ENCODE assay signal across 23 cellular contexts in the genomic region with DNA sequence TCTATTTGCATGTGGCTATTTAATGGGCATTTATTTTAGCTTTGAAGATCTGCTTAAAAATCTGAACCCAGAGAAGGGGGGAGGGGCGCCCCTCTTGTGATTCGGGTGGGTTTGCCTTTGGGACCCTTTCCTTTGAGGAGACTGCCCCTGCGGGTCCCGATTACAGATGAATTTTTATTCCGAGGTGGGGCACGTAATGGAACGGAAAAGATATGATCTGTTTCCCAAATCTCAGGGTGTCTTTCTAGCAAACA. TPM values are rescaled to one million over a fixed set of nuclear protein-coding genes. Genes with fewer than 3 reads are reported as not detected.
A peak's percentile ranks its signal among the peaks of the same experiment; 100 is the strongest.
DNase-seq lines count a peak whose midpoint lies in the region; FAIRE-seq and TF ChIP-seq lines count a peak whose summit lies in the region.
"Had no signal": no experiment of that assay in that cellular context is flagged by ENCODE, and none has a peak within 500 bp of the region (broad histone marks: within the 10 kb centered on the region; RNA-seq: fewer than 3 reads in every experiment).

No MANE protein-coding gene starts in this region.

- no peaks in the 10 kb centered on the region for H3F3A ChIP-seq in MM.1S (ENCODE audit: insufficient read depth, low read length)
- peaks cover 60% of the 10 kb centered on the region for H3F3A ChIP-seq in neural progenitor cell (ENCODE audit: low read depth)

- H3K9me3 ChIP-seq in MM.1S (replicated peaks; ENCODE audit: insufficient read depth, low read length) (no peaks in the 10 kb centered on the region), neural progenitor cell (ENCODE audit: low read depth) (no peaks in the 10 kb centered on the region)
- H3K9me3 ChIP-seq: gastrocnemius medialis, right lobe of liver, transverse colon had no signal

- no peaks in the 10 kb centered on the region for H3K9me2 ChIP-seq in MM.1S (replicated peaks; ENCODE audit: insufficient read depth, low read length)

- no peaks in the 10 kb centered on the region for H3K36me3 ChIP-seq in MM.1S (replicated peaks; ENCODE audit: insufficient read depth, low read length)
- H3K36me3 ChIP-seq in neural progenitor cell: no peaks in the 10 kb centered on the region
- H3K36me3 ChIP-seq: gastrocnemius medialis, right lobe of liver, transverse colon had no signal

- no peak for FAIRE-seq in D721Med (lab: Jason Lieb, UNC)
- FAIRE-seq: A204.1 had no signal

- H3K4me1 ChIP-seq in MM.1S (ENCODE audit: low read length): no peaks in the 10 kb centered on the region
- H3K4me1 ChIP-seq in neural progenitor cell: peaks cover 24% of the 10 kb centered on the region

- H3K9ac ChIP-seq in MM.1S (ENCODE audit: low read length) (no peak overlapping the region), neural progenitor cell (no peak overlapping the region)

- H3K4me1 Mint-ChIP-seq in activated CD4-positive, alpha-beta T cell treated with anti-CD3 and anti-CD28 coated beads, Interleukin-2, amount 10 ng/mL, durations not matched to agents 24 days and 14 days: peaks cover 4% of the 10 kb centered on the region
- peaks cover 36% of the 10 kb centered on the region for H3K4me1 Mint-ChIP-seq in neural progenitor cell

- H3K9me3 Mint-ChIP-seq in activated CD4-positive, alpha-beta T cell treated with anti-CD3 and anti-CD28 coated beads, Interleukin-2, amount 10 ng/mL, durations not matched to agents 24 days and 14 days: peaks cover 22% of the 10 kb centered on the region
- peaks cover 2% of the 10 kb centered on the region for H3K9me3 Mint-ChIP-seq in neural progenitor cell

- peak overlapping the region; percentile 73; the same call in 1 of the 2 replicates for H2AFZ ChIP-seq in MM.1S (ENCODE audit: low read length)
- no peak overlapping the region for H2AFZ ChIP-seq in neural progenitor cell (replicated peaks)

- TF ChIP-seq CTCF in MM.1S (IDR thresholded peaks at IDR 0.05; ENCODE audit: low read length): no peak
- no peak for TF ChIP-seq CTCF in coronary artery (IDR thresholded peaks at IDR 0.05)
- no peak for TF ChIP-seq CTCF in neural progenitor cell (IDR thresholded peaks at IDR 0.05)
- no peak for TF ChIP-seq CTCF in D721Med (IDR thresholded peaks at IDR 0.05; ENCODE audit: insufficient read depth, missing control alignments)

- H3K4me2 ChIP-seq in MM.1S (ENCODE audit: low read depth, low read length) (peak overlapping the region; percentile 45; the same call in 1 of the 2 replicates), neural progenitor cell (peak overlapping the region; percentile 63)

- H3K27me3 ChIP-seq in MM.1S (replicated peaks; ENCODE audit: insufficient read depth, low read length): no peaks in the 10 kb centered on the region
- H3K27me3 ChIP-seq in neural progenitor cell: peaks cover 98% of the 10 kb centered on the region

- peak overlapping the region; percentile 15 for H3K27ac Mint-ChIP-seq in activated CD4-positive, alpha-beta T cell treated with anti-CD3 and anti-CD28 coated beads, Interleukin-2, amount 10 ng/mL, durations not matched to agents 24 days and 14 days
- no peak overlapping the region for H3K27ac Mint-ChIP-seq in neural progenitor cell
- H3K27ac Mint-ChIP-seq: immature natural killer cell had no signal

- H3K27ac ChIP-seq in MM.1S (ENCODE audit: low read length): no peak overlapping the region
- H3K27ac ChIP-seq in coronary artery: no peak overlapping the region
- H3K27ac ChIP-seq in neural progenitor cell: no peak overlapping the region
- H3K27ac ChIP-seq: gastrocnemius medialis, right lobe of liver, transverse colon had no signal

- H3K27me3 Mint-ChIP-seq in activated CD4-positive, alpha-beta T cell treated with anti-CD3 and anti-CD28 coated beads, Interleukin-2, amount 10 ng/mL, durations not matched to agents 24 days and 14 days: peaks cover 81% of the 10 kb centered on the region
- H3K27me3 Mint-ChIP-seq in neural progenitor cell (ENCODE audit: insufficient read depth, low read depth): peaks cover 85% of the 10 kb centered on the region

- H3K4me3 ChIP-seq in MM.1S (ENCODE audit: low read length) (peak overlapping the region; percentile 58), coronary artery (peak overlapping the region; percentile 12), neural progenitor cell (peak overlapping the region; percentile 29)
- H3K4me3 ChIP-seq: right lobe of liver had no signal

- H3K4me3 Mint-ChIP-seq in activated CD4-positive, alpha-beta T cell treated with anti-CD3 and anti-CD28 coated beads, Interleukin-2, amount 10 ng/mL, durations not matched to agents 24 days and 14 days: no peak overlapping the region
- H3K4me3 Mint-ChIP-seq in neural progenitor cell: peak overlapping the region; percentile 44
- H3K4me3 Mint-ChIP-seq: activated naive CD8-positive, alpha-beta T cell had no signal

- intact Hi-C loops in activated CD4-positive, alpha-beta T cell treated with anti-CD3 and anti-CD28 coated beads, Interleukin-2, amount 10 ng/mL, durations not matched to agents 24 days and 14 days (cut with micrococcal nuclease): loop anchor here (2.0 to 10.0 kb wide), 2 partner anchors 41 to 501 kb away; a partner anchor contains a TSS

- no peaks in the 10 kb centered on the region for H4K20me1 ChIP-seq in MM.1S (ENCODE audit: insufficient read depth, low read length)
- H4K20me1 ChIP-seq in neural progenitor cell (ENCODE audit: low read depth): peaks cover 73% of the 10 kb centered on the region

- DNase-seq in activated CD4-positive, alpha-beta T cell treated with anti-CD3 and anti-CD28 coated beads, Interleukin-2, amount 10 ng/mL, durations not matched to agents 24 days and 14 days: no peak
- no peak for DNase-seq in activated CD4-positive, alpha-beta T cell treated with anti-CD3 and anti-CD28 coated beads, Interleukin-2, amount 50 U/mL, for 48 hours
- DNase-seq in MM.1S (no peak), coronary artery (ENCODE audit: low spot score) (no peak), neural progenitor cell (ENCODE audit: low spot score) (no peak), D721Med (ENCODE audit: insufficient read length, low spot score) (no peak), RKO (ENCODE audit: low spot score) (no peak)
- no peak for DNase-seq in stimulated activated CD4-positive, alpha-beta T cell treated with anti-CD3 and anti-CD28 coated beads, Interleukin-4, amount 100 ng/mL, for 1 hour
- DNase-seq: activated CD8-positive, alpha-beta memory T cell treated with anti-CD3 and anti-CD28 coated beads, Interleukin-2, amount 50 U/mL, for 4 hours; caudate nucleus; CD4-positive, alpha-beta memory T cell; gastrocnemius medialis; GOT3; immature natural killer cell; mesendoderm; NCI-H1930; NCI-H446 treated with DMSO at 0.1 percent for 48 hours; right lobe of liver; stimulated activated CD4-positive, alpha-beta T cell treated with anti-CD3 and anti-CD28 coated beads, Interleukin-2, amount 100 ng/mL, for 24 hours; stimulated activated CD8-positive, alpha-beta memory T cell treated with anti-CD3 and anti-CD28 coated beads, Interleukin-4, amount 100 ng/mL, for 48 hours; transverse colon had no signal

- no peaks in the 10 kb centered on the region for H3K79me2 ChIP-seq in MM.1S (ENCODE audit: low read length)
- H3K79me2 ChIP-seq in neural progenitor cell (ENCODE audit: low read depth): no peaks in the 10 kb centered on the region

- peaks cover 2% of the 10 kb centered on the region for H3K36me3 Mint-ChIP-seq in activated CD4-positive, alpha-beta T cell treated with anti-CD3 and anti-CD28 coated beads, Interleukin-2, amount 10 ng/mL, durations not matched to agents 24 days and 14 days (ENCODE audit: low read depth)
- no peaks in the 10 kb centered on the region for H3K36me3 Mint-ChIP-seq in neural progenitor cell

RNA-seq across cellular contexts. Expression of a gene that starts 30.9 kb away (rescaled TPM):
- total RNA-seq in activated CD4-positive, alpha-beta T cell treated with anti-CD3 and anti-CD28 coated beads, Interleukin-2, amount 10 ng/mL, durations not matched to agents 24 days and 14 days: not detected in 2 replicates
- total RNA-seq in neural progenitor cell (ENCODE audit: low replicate concordance): 0.39 and 0.65 TPM in 2 replicates
- total RNA-seq: CD4-positive, alpha-beta memory T cell; gastrocnemius medialis; transverse colon had no signal
